In genomic region chr5:79011219-79011836, GRCh38 we compare ENCODE assay signal across 18 cellular contexts. TPM values are rescaled to one million over a fixed set of nuclear protein-coding genes. Genes with fewer than 3 reads are reported as not detected.
DNase-seq lines count a peak whose midpoint lies in the region; ATAC-seq and TF ChIP-seq lines count a peak whose summit lies in the region.
"Had no signal": no experiment of that assay in that cellular context is flagged by ENCODE, and none has a peak within 500 bp of the region (broad histone marks: within the 10 kb centered on the region; RNA-seq: fewer than 3 reads in every experiment).

No MANE protein-coding gene starts in this region.

- DNase-seq in AG09309 (ENCODE audit: low read depth) (peak; percentile 82), iris pigment epithelial cell (ENCODE audit: low read depth) (peak; percentile 16), NCI-H2029 treated with DMSO at 0.1 percent for 48 hours (lab: John Stamatoyannopoulos, UW) (no peak)
- DNase-seq in activated T-helper 1 cell treated with anti-CD3 and anti-CD28 coated beads, Interleukin-12 subunit alpha, Interleukin-12 subunit beta, Interleukin-2, Interleukin-4 antibody, amounts not matched to agents 30 ng/mL and 10 ng/mL and 1 ng/mL, durations not matched to agents 14 hours and 24 hours and 36 hours (ENCODE audit: low spot score), result no peak
- no peak for DNase-seq in CD8-positive, alpha-beta T cell
- DNase-seq: C1 segment of cervical spinal cord, H9, NCI-H1694 treated with DMSO at 0.1 percent for 48 hours, NCI-H510A, PC-9 had no signal

- intact Hi-C loops in activated T-helper 1 cell treated with anti-CD3 and anti-CD28 coated beads, Interleukin-12 subunit alpha, Interleukin-12 subunit beta, Interleukin-2, Interleukin-4 antibody, amounts not matched to agents 30 ng/mL and 10 ng/mL and 1 ng/mL, durations not matched to agents 14 hours and 24 hours and 36 hours (cut with micrococcal nuclease), result no loop called here
- intact Hi-C loops in CD8-positive, alpha-beta T cell (cut with DNase I, micrococcal nuclease), result no loop called here

- POLR2A ChIA-PET in CD8-positive, alpha-beta T cell (lab: Charles Lee), result no interaction called here

- H3K9me3 Mint-ChIP-seq in activated T-helper 1 cell treated with anti-CD3 and anti-CD28 coated beads, Interleukin-12 subunit alpha, Interleukin-12 subunit beta, Interleukin-2, Interleukin-4 antibody, amounts not matched to agents 30 ng/mL and 10 ng/mL and 1 ng/mL, durations not matched to agents 14 hours and 24 hours and 36 hours, result peaks cover 7% of the 10 kb centered on the region
- H3K9me3 Mint-ChIP-seq in CD8-positive, alpha-beta T cell, result peaks cover 6% of the 10 kb centered on the region

- H3K4me3 Mint-ChIP-seq in activated T-helper 1 cell treated with anti-CD3 and anti-CD28 coated beads, Interleukin-12 subunit alpha, Interleukin-12 subunit beta, Interleukin-2, Interleukin-4 antibody, amounts not matched to agents 30 ng/mL and 10 ng/mL and 1 ng/mL, durations not matched to agents 14 hours and 24 hours and 36 hours, result no peak overlapping the region
- no peak overlapping the region for H3K4me3 Mint-ChIP-seq in CD8-positive, alpha-beta T cell
- H3K4me3 Mint-ChIP-seq: brain; H9; mesothelial cell of epicardium; stimulated activated naive CD8-positive, alpha-beta T cell treated with anti-CD3 and anti-CD28 coated beads, Interleukin-15, Interleukin-2, amounts not matched to agents 100 ng/mL and 50 ng/mL, for 24 hours; WTC11 had no signal

- H3K4me1 Mint-ChIP-seq in activated T-helper 1 cell treated with anti-CD3 and anti-CD28 coated beads, Interleukin-12 subunit alpha, Interleukin-12 subunit beta, Interleukin-2, Interleukin-4 antibody, amounts not matched to agents 30 ng/mL and 10 ng/mL and 1 ng/mL, durations not matched to agents 14 hours and 24 hours and 36 hours (ENCODE audit: low read depth), result no peaks in the 10 kb centered on the region
- no peaks in the 10 kb centered on the region for H3K4me1 Mint-ChIP-seq in CD8-positive, alpha-beta T cell (ENCODE audit: low read depth)
- H3K4me1 Mint-ChIP-seq: brain, H9, mesothelial cell of epicardium, WTC11 had no signal

- no peak overlapping the region for H3K4me3 ChIP-seq in AG09309 (ENCODE audit: control insufficient read depth, low read depth, low read length)
- H3K4me3 ChIP-seq in CD8-positive, alpha-beta T cell (ENCODE audit: low read depth, low read length), result no peak overlapping the region
- H3K4me3 ChIP-seq: PC-9, skin epidermis had no signal

- peaks cover 22% of the 10 kb centered on the region for H3K27me3 Mint-ChIP-seq in activated T-helper 1 cell treated with anti-CD3 and anti-CD28 coated beads, Interleukin-12 subunit alpha, Interleukin-12 subunit beta, Interleukin-2, Interleukin-4 antibody, amounts not matched to agents 30 ng/mL and 10 ng/mL and 1 ng/mL, durations not matched to agents 14 hours and 24 hours and 36 hours (ENCODE audit: insufficient read depth)
- H3K27me3 Mint-ChIP-seq in CD8-positive, alpha-beta T cell (ENCODE audit: low read depth), result peaks cover 15% of the 10 kb centered on the region

- H3K27me3 ChIP-seq in CD8-positive, alpha-beta T cell (ENCODE audit: insufficient read depth, low read length), result no peaks in the 10 kb centered on the region

- no peak overlapping the region for H3K27ac ChIP-seq in VCaP
- no peak overlapping the region for H3K27ac ChIP-seq in CD8-positive, alpha-beta T cell (ENCODE audit: low read depth, low read length)
- H3K27ac ChIP-seq: PC-9, skin epidermis had no signal

- no peaks in the 10 kb centered on the region for H3K9me3 ChIP-seq in CD8-positive, alpha-beta T cell (ENCODE audit: low read length)

- H3K36me3 ChIP-seq in CD8-positive, alpha-beta T cell (ENCODE audit: insufficient read depth, low read length), result no peaks in the 10 kb centered on the region

- no peaks in the 10 kb centered on the region for H3K4me1 ChIP-seq in CD8-positive, alpha-beta T cell (ENCODE audit: insufficient read depth, low read length)

- peak; percentile 28 for TF ChIP-seq CTCF in AG09309 (IDR thresholded peaks at IDR 0.05; ENCODE audit: control insufficient read depth, insufficient read depth, low read depth, low read length, missing control alignments)
- TF ChIP-seq CTCF in GM12873 (IDR thresholded peaks at IDR 0.05; ENCODE audit: insufficient read depth, low read depth, low read length, missing control alignments), result peak; percentile 33
- TF ChIP-seq CTCF in VCaP (conservative IDR thresholded peaks at IDR 0.05), result 0 out of 2 replicates have a peak, but pooled peaks have one; percentile 5
- no peak for TF ChIP-seq CTCF in CD8-positive, alpha-beta T cell (IDR thresholded peaks at IDR 0.05)

- H3K27ac Mint-ChIP-seq in activated T-helper 1 cell treated with anti-CD3 and anti-CD28 coated beads, Interleukin-12 subunit alpha, Interleukin-12 subunit beta, Interleukin-2, Interleukin-4 antibody, amounts not matched to agents 30 ng/mL and 10 ng/mL and 1 ng/mL, durations not matched to agents 14 hours and 24 hours and 36 hours, result no peak overlapping the region
- H3K27ac Mint-ChIP-seq in CD8-positive, alpha-beta T cell, result no peak overlapping the region
- H3K27ac Mint-ChIP-seq: brain; H9; mesothelial cell of epicardium; stimulated activated naive CD8-positive, alpha-beta T cell treated with anti-CD3 and anti-CD28 coated beads, Interleukin-15, Interleukin-2, amounts not matched to agents 100 ng/mL and 50 ng/mL, for 24 hours; WTC11 had no signal

- ATAC-seq in HG02973 (IDR thresholded peaks at IDR 0.05; ENCODE audit: unreplicated experiment), result no peak
- ATAC-seq in CD8-positive, alpha-beta T cell, result no peak
- ATAC-seq: WTC11 had no signal

- CTCF ChIA-PET in CD8-positive, alpha-beta T cell (lab: Charles Lee), result interaction anchor here (1.6 to 7.1 kb wide), 2 partner anchors 11 to 16 kb away, joined by 4 to 70 read pairs; no protein-coding TSS in a partner anchor

- H3K36me3 Mint-ChIP-seq in activated T-helper 1 cell treated with anti-CD3 and anti-CD28 coated beads, Interleukin-12 subunit alpha, Interleukin-12 subunit beta, Interleukin-2, Interleukin-4 antibody, amounts not matched to agents 30 ng/mL and 10 ng/mL and 1 ng/mL, durations not matched to agents 14 hours and 24 hours and 36 hours (ENCODE audit: low read depth), result no peaks in the 10 kb centered on the region
- no peaks in the 10 kb centered on the region for H3K36me3 Mint-ChIP-seq in CD8-positive, alpha-beta T cell
- H3K36me3 Mint-ChIP-seq: brain had no signal

RNA-seq across cellular contexts. Expression of gene ARSB, which starts 26.2 kb away (rescaled TPM):
- total RNA-seq in activated T-helper 1 cell treated with anti-CD3 and anti-CD28 coated beads, Interleukin-12 subunit alpha, Interleukin-12 subunit beta, Interleukin-2, Interleukin-4 antibody, amounts not matched to agents 30 ng/mL and 10 ng/mL and 1 ng/mL, durations not matched to agents 14 hours and 24 hours and 36 hours, result 11.3 and 13.8 TPM in 2 replicates
- total RNA-seq in CD8-positive, alpha-beta T cell, result 1 to 10 TPM; 4.6 to 4.8 TPM

RNA-seq across cellular contexts. Expression of gene DMGDH, which starts 58.1 kb away (rescaled TPM):
- not detected in 2 replicates for total RNA-seq in activated T-helper 1 cell treated with anti-CD3 and anti-CD28 coated beads, Interleukin-12 subunit alpha, Interleukin-12 subunit beta, Interleukin-2, Interleukin-4 antibody, amounts not matched to agents 30 ng/mL and 10 ng/mL and 1 ng/mL, durations not matched to agents 14 hours and 24 hours and 36 hours
- total RNA-seq in CD8-positive, alpha-beta T cell, result under 1 TPM in 1 of 2 experiments, not detected in 1; 0.90 TPM
- total RNA-seq: H9 had no signal

RNA-seq across cellular contexts. Expression of gene BHMT2, which starts 58.2 kb away (rescaled TPM):
- not detected in 2 replicates for total RNA-seq in activated T-helper 1 cell treated with anti-CD3 and anti-CD28 coated beads, Interleukin-12 subunit alpha, Interleukin-12 subunit beta, Interleukin-2, Interleukin-4 antibody, amounts not matched to agents 30 ng/mL and 10 ng/mL and 1 ng/mL, durations not matched to agents 14 hours and 24 hours and 36 hours
- total RNA-seq in CD8-positive, alpha-beta T cell, result not detected
- total RNA-seq: H9, mesothelial cell of epicardium, PC-9 had no signal

Comparison
In these comparisons a context has a peak if more than half of its experiments do, and no peak if none do; other contexts are left out.
1. DNase-seq: peak in AG09309 (single experiment) and iris pigment epithelial cell (single experiment); none in NCI-H2029 treated with DMSO at 0.1 percent for 48 hours (single experiment), activated T-helper 1 cell treated with anti-CD3 and anti-CD28 coated beads, Interleukin-12 subunit alpha, Interleukin-12 subunit beta, Interleukin-2, Interleukin-4 antibody, amounts not matched to agents 30 ng/mL and 10 ng/mL and 1 ng/mL, durations not matched to agents 14 hours and 24 hours and 36 hours (single experiment) and CD8-positive, alpha-beta T cell (0 of 7).